ENCODE assay signal across 11 cellular contexts in genomic region chr2:32688511-32688910, GRCh38.
DNase-seq lines count a peak whose midpoint lies in the region; ATAC-seq, FAIRE-seq and TF ChIP-seq lines count a peak whose summit lies in the region.
"Had no signal": no experiment of that assay in that cellular context is flagged by ENCODE, and none has a peak within 500 bp of the region (broad histone marks: within the 10 kb centered on the region; RNA-seq: fewer than 3 reads in every experiment).

No MANE protein-coding gene starts in this region.

- no peaks in the 10 kb centered on the region for H3K9me3 ChIP-seq in GM12878 (replicated peaks; ENCODE audit: control insufficient read depth, insufficient read depth, low read length)

- no peak overlapping the region for H3K9ac ChIP-seq in GM12878 (ENCODE audit: control insufficient read depth, insufficient read depth, low read length)

- no peak overlapping the region for H3K27ac ChIP-seq in GM12878 (ENCODE audit: control insufficient read depth, insufficient read depth)

- TF ChIP-seq CTCF in AG10803 (conservative IDR thresholded peaks at IDR 0.05; ENCODE audit: low read length) (no peak), GM12878 (IDR thresholded peaks at IDR 0.05 in 2 of 3, conservative IDR thresholded peaks at IDR 0.05 in 1 of 3; ENCODE audit: control insufficient read depth in 2 of 3, extremely low read depth in 1 of 3, insufficient read depth in 1 of 3, low read depth in 3 of 3, low read length in 3 of 3) (no peak)

- 100% methylated on average over 1 of the region's 1 CpG for WGBS in GM12878 (ENCODE audit: insufficient coverage, insufficient replicate concordance, low lambda C conversion rate, missing lambda C conversion rate)

- CTCF ChIA-PET in GM12878 (lab: Yijun Ruan, JAX) = interaction anchor here (1.0 to 1.6 kb wide), 3 partner anchors 21 to 895 kb away, joined by 3 to 5 read pairs (median 3); no protein-coding TSS in a partner anchor

- no peak for TF ChIP-seq EP300 in GM12878 (IDR thresholded peaks at IDR 0.05; ENCODE audit: borderline replicate concordance in 1 of 2, control insufficient read depth in 1 of 2, low read depth in 2 of 2, low read length in 2 of 2)

- no peak overlapping the region for H2AFZ ChIP-seq in GM12878 (ENCODE audit: control insufficient read depth, low read depth, low read length)

- RAD21 ChIA-PET in GM12878 (lab: Charles Lee; ENCODE audit: unreplicated experiment) = interaction anchor here (1.1 to 1.2 kb wide), 2 partner anchors 56 to 684 kb away, joined by 3 read pairs; no protein-coding TSS in a partner anchor

- no peak for TF ChIP-seq POLR2A in GM12878 (IDR thresholded peaks at IDR 0.05; ENCODE audit: low read depth, low read length)

- H3K4me2 ChIP-seq in GM12878 (ENCODE audit: control insufficient read depth, insufficient read depth) = no peak overlapping the region

- BruUV-seq in GM12878 (replicated peaks; lab: Mats Ljungman, UMichigan) = no TSS peak

- H3K27me3 ChIP-seq in GM12878 (replicated peaks in 1 of 2; ENCODE audit: control insufficient read depth in 2 of 2, insufficient read depth in 2 of 2, low read length in 1 of 2) = no peaks in the 10 kb centered on the region

- DNase-seq in AG10803 (ENCODE audit: low read depth) (peak; percentile 71), GM12878 (ENCODE audit: low read depth, low spot score) (no peak), NCI-H1694 treated with DMSO at 0.1 percent for 48 hours (lab: John Stamatoyannopoulos, UW) (no peak), NCI-H2081 (lab: John Stamatoyannopoulos, UW) (no peak), COLO668 (lab: John Stamatoyannopoulos, UW; ENCODE audit: unreplicated experiment) (no peak)
- DNase-seq in activated CD4-positive, CD25-positive, alpha-beta regulatory T cell (lab: John Stamatoyannopoulos, UW) = no peak
- DNase-seq: NCI-H1930 had no signal

- in situ Hi-C loops in GM12878 (cut with MboI) = no loop called here

- peak; percentile 76 for ATAC-seq in GM19372 (IDR thresholded peaks at IDR 0.05; ENCODE audit: low read depth, unreplicated experiment)
- ATAC-seq in HG03521 (IDR thresholded peaks at IDR 0.05; ENCODE audit: unreplicated experiment) = peak; percentile 92
- peak; percentile 98 for ATAC-seq in GM12878

- SMC1A ChIA-PET in GM12878 (lab: Charles Lee; ENCODE audit: uncharacterized antibody, unreplicated experiment) = interaction anchor here (1.0 to 1.3 kb wide), 3 partner anchors 33 to 81 kb away, joined by 3 read pairs; partner anchors contain the start of gene TTC27

- intact Hi-C loops in GM12878 (cut with micrococcal nuclease; ENCODE audit: unreplicated experiment) = no loop called here

- FAIRE-seq in GM12878 (lab: Jason Lieb, UNC) = peak; percentile 84
- FAIRE-seq: H1, TTC549 had no signal

- POLR2A ChIA-PET in GM12878 (lab: Charles Lee) = no interaction called here

- H4K20me1 ChIP-seq in GM12878 (ENCODE audit: control insufficient read depth, insufficient read depth) = no peaks in the 10 kb centered on the region

- no peaks in the 10 kb centered on the region for H3K79me2 ChIP-seq in GM12878 (ENCODE audit: control insufficient read depth, insufficient read depth, low read length)

- H3K4me3 ChIP-seq in AG10803 (ENCODE audit: low read length) (no peak overlapping the region), GM12878 (no peak overlapping the region)

- TF ChIP-seq RAD21 in GM12878 (IDR thresholded peaks at IDR 0.05; ENCODE audit: insufficient read depth, low read depth, low read length) = no peak

- no peaks in the 10 kb centered on the region for H3K36me3 ChIP-seq in GM12878 (ENCODE audit: control insufficient read depth in 2 of 2, insufficient read depth in 2 of 2, low read length in 1 of 2)

- H3K4me1 ChIP-seq in GM12878 (ENCODE audit: control insufficient read depth, insufficient read depth, low read length) = peaks cover 4% of the 10 kb centered on the region; the same call in 1 of the 2 replicates

TF ChIP-seq in GM12878, 131 proteins besides CTCF, POLR2A, EP300 and RAD21:
- TF ChIP-seq RUNX3 (IDR thresholded peaks at IDR 0.05; ENCODE audit: low read length) = peak; percentile 87
- peak; percentile 81; the same call in 1 of the 3 replicates for TF ChIP-seq POU2F2 (IDR thresholded peaks at IDR 0.05; ENCODE audit: borderline replicate concordance, low read depth, low read length)
- TF ChIP-seq JUNB (IDR thresholded peaks at IDR 0.05) = peak; percentile 45
- TF ChIP-seq E2F4 (IDR thresholded peaks at IDR 0.05; ENCODE audit: low read depth, low read length) = no peak
- TF ChIP-seq SREBF2 (IDR thresholded peaks at IDR 0.05; ENCODE audit: low read length) = no peak
- peak; percentile 54; the same call in 1 of the 2 replicates for TF ChIP-seq NFIC (IDR thresholded peaks at IDR 0.05; ENCODE audit: low read depth, low read length)
- TF ChIP-seq EGR1 (IDR thresholded peaks at IDR 0.05; ENCODE audit: borderline replicate concordance in 1 of 2, low read depth in 2 of 2, low read length in 2 of 2) = no peak
- no peak for TF ChIP-seq YY1 (IDR thresholded peaks at IDR 0.05; ENCODE audit: low read depth, low read length)
- TF ChIP-seq FOXK2 (IDR thresholded peaks at IDR 0.05) = no peak
- peak; percentile 51; the same call in 1 of the 2 replicates for TF ChIP-seq ATF7 (IDR thresholded peaks at IDR 0.05; ENCODE audit: low read depth)
- peak in 1 of 2 experiments; percentile 6; a peak in 1 of 4 replicates for TF ChIP-seq BHLHE40 (IDR thresholded peaks at IDR 0.05; ENCODE audit: borderline replicate concordance in 1 of 2, low read depth in 2 of 2, low read length in 1 of 2)
